Comparison of ENCODE assay signal across 8 cellular contexts in genomic region chr5:98796197-98796972, GRCh38. TPM values are rescaled to one million over a fixed set of nuclear protein-coding genes. Genes with fewer than 3 reads are reported as not detected.
DNase-seq lines count a peak whose midpoint lies in the region; ATAC-seq lines count a peak whose summit lies in the region.

No MANE protein-coding gene starts in this region.

- DNase-seq in CD1c-positive myeloid dendritic cell (ENCODE audit: extremely low spot score) (peak; percentile 50), NCI-H748 treated with DMSO at 0.1 percent for 48 hours (lab: John Stamatoyannopoulos, UW) (peak; percentile 33), glomerular visceral epithelial cell (ENCODE audit: extremely low spot score) (peak; percentile 69), retina (peak; percentile 65), mesenteric fat pad (ENCODE audit: low spot score) (no peak)
- DNase-seq in activated T-helper 9 cell treated with anti-CD3 and anti-CD28 coated beads, Interleukin-2, amount 50 U/mL, for 16 hours (ENCODE audit: low read depth) = peak; percentile 3

- ATAC-seq in GM18517 (IDR thresholded peaks at IDR 0.05; ENCODE audit: unreplicated experiment) (peak; percentile 74), HG03045 (IDR thresholded peaks at IDR 0.05; ENCODE audit: unreplicated experiment) (peak; percentile 77)

RNA-seq across cellular contexts. Expression of gene RGMB, which starts 22.9 kb away (rescaled TPM):
- 11.3 TPM for total RNA-seq in mesenteric fat pad
